ENCODE assay signal across 21 cellular contexts in the genomic region with DNA sequence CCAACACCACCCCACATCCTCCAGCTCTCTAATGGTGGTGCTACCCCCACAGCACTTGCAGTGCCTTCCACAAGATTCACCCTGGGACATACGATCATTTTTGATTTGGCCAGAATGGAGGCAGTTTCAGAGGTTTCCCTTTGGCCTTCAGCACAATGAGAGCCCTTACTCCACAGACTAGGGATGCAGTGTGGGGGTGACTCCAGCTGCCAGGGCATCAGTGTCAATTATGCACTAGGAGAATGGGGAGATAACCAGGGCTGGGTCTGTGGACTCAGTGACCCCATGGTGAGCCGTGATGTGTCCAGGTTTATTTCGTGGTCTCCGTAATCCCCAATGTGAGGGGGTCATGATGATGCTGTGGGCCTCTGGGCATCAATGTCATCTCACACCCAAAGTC. TPM values are rescaled to one million over a fixed set of nuclear protein-coding genes. Genes with fewer than 3 reads are reported as not detected.
DNase-seq lines count a peak whose midpoint lies in the region; ATAC-seq and TF ChIP-seq lines count a peak whose summit lies in the region.
"Had no signal": no experiment of that assay in that cellular context is flagged by ENCODE, and none has a peak within 500 bp of the region (broad histone marks: within the 10 kb centered on the region; RNA-seq: fewer than 3 reads in every experiment).

No MANE protein-coding gene starts in this region.

- no peak for TF ChIP-seq CTCF in osteocyte (IDR thresholded peaks at IDR 0.05)

- peak; percentile 32 for TF ChIP-seq POLR2A in GM18951 (IDR thresholded peaks at IDR 0.05; ENCODE audit: extremely low read depth, insufficient read depth, insufficient read length)

- no peak for ATAC-seq in activated naive CD8-positive, alpha-beta T cell treated with anti-CD3 and anti-CD28 coated beads, Interleukin-2, amount 10 ng/mL, durations not matched to agents 7 days and 5 days (ENCODE audit: low read depth)
- no peak for ATAC-seq in HG03469 (IDR thresholded peaks at IDR 0.05; ENCODE audit: unreplicated experiment)
- ATAC-seq: body of pancreas, gastrocnemius medialis, psoas muscle had no signal

- no peaks in the 10 kb centered on the region for H3K9me3 Mint-ChIP-seq in activated T-cell treated with anti-CD3 and anti-CD28 coated beads, Interleukin-2, amount 50 U/mL, for 24 hours
- no peaks in the 10 kb centered on the region for H3K9me3 Mint-ChIP-seq in activated naive CD8-positive, alpha-beta T cell treated with anti-CD3 and anti-CD28 coated beads, Interleukin-2, amount 10 ng/mL, durations not matched to agents 7 days and 5 days
- no peaks in the 10 kb centered on the region for H3K9me3 Mint-ChIP-seq in osteocyte (ENCODE audit: unreplicated experiment)

- POLR2A ChIA-PET in activated naive CD8-positive, alpha-beta T cell treated with anti-CD3 and anti-CD28 coated beads, Interleukin-2, amount 10 ng/mL, durations not matched to agents 7 days and 5 days (lab: Charles Lee), result no interaction called here

- peak overlapping the region; percentile 99 for H3K4me3 Mint-ChIP-seq in activated T-cell treated with anti-CD3 and anti-CD28 coated beads, Interleukin-2, amount 50 U/mL, for 24 hours
- H3K4me3 Mint-ChIP-seq in activated naive CD8-positive, alpha-beta T cell treated with anti-CD3 and anti-CD28 coated beads, Interleukin-2, amount 10 ng/mL, durations not matched to agents 7 days and 5 days, result peak overlapping the region; percentile 18
- H3K4me3 Mint-ChIP-seq in osteocyte (ENCODE audit: unreplicated experiment), result no peak overlapping the region

- in situ Hi-C loops in GM18951 (cut with MboI; ENCODE audit: low sequenced_read_pairs, unreplicated experiment), result no loop called here

- H3K4me1 Mint-ChIP-seq in activated T-cell treated with anti-CD3 and anti-CD28 coated beads, Interleukin-2, amount 50 U/mL, for 24 hours (ENCODE audit: low read depth), result peaks cover 90% of the 10 kb centered on the region
- peaks cover 56% of the 10 kb centered on the region for H3K4me1 Mint-ChIP-seq in activated naive CD8-positive, alpha-beta T cell treated with anti-CD3 and anti-CD28 coated beads, Interleukin-2, amount 10 ng/mL, durations not matched to agents 7 days and 5 days
- peaks cover 7% of the 10 kb centered on the region for H3K4me1 Mint-ChIP-seq in osteocyte (ENCODE audit: unreplicated experiment)

- peaks cover 63% of the 10 kb centered on the region for H3K36me3 Mint-ChIP-seq in activated T-cell treated with anti-CD3 and anti-CD28 coated beads, Interleukin-2, amount 50 U/mL, for 24 hours (ENCODE audit: low read depth)
- H3K36me3 Mint-ChIP-seq in activated naive CD8-positive, alpha-beta T cell treated with anti-CD3 and anti-CD28 coated beads, Interleukin-2, amount 10 ng/mL, durations not matched to agents 7 days and 5 days, result peaks cover 43% of the 10 kb centered on the region
- no peaks in the 10 kb centered on the region for H3K36me3 Mint-ChIP-seq in osteocyte (ENCODE audit: unreplicated experiment)

- peak overlapping the region; percentile 97 for H3K27ac Mint-ChIP-seq in activated T-cell treated with anti-CD3 and anti-CD28 coated beads, Interleukin-2, amount 50 U/mL, for 24 hours
- H3K27ac Mint-ChIP-seq in activated naive CD8-positive, alpha-beta T cell treated with anti-CD3 and anti-CD28 coated beads, Interleukin-2, amount 10 ng/mL, durations not matched to agents 7 days and 5 days, result peak overlapping the region; percentile 50
- H3K27ac Mint-ChIP-seq in osteocyte (ENCODE audit: unreplicated experiment), result no peak overlapping the region

- no peak for DNase-seq in activated T-cell treated with anti-CD3 and anti-CD28 coated beads, Interleukin-2, amount 50 U/mL, for 24 hours
- no peak for DNase-seq in activated T-cell treated with anti-CD3 and anti-CD28 coated beads, Interleukin-2, amount 50 U/mL, for 48 hours
- no peak for DNase-seq in activated naive CD8-positive, alpha-beta T cell treated with anti-CD3 and anti-CD28 coated beads, Interleukin-2, amount 10 ng/mL, durations not matched to agents 7 days and 5 days
- DNase-seq in osteocyte (ENCODE audit: extremely low spot score, unreplicated experiment) (peak; percentile 62), DMS79 treated with DMSO at 0.1 percent for 48 hours (lab: John Stamatoyannopoulos, UW) (no peak), NCI-H1092 treated with DMSO at 0.1 percent for 48 hours (lab: John Stamatoyannopoulos, UW) (no peak)
- DNase-seq: activated CD8-positive, alpha-beta memory T cell treated with anti-CD3 and anti-CD28 coated beads, Interleukin-2, amount 50 U/mL, for 48 hours; body of pancreas; DMS153; esophagus squamous epithelium; gastrocnemius medialis; GDM1; HCEC 1CT; hypothalamus; IMR-90; NCI-H1436 treated with DMSO at 0.1 percent for 48 hours; NCI-H510A treated with DMSO at 0.1 percent for 48 hours; psoas muscle; testis had no signal

- H3K27me3 Mint-ChIP-seq in activated T-cell treated with anti-CD3 and anti-CD28 coated beads, Interleukin-2, amount 50 U/mL, for 24 hours, result no peaks in the 10 kb centered on the region
- H3K27me3 Mint-ChIP-seq in activated naive CD8-positive, alpha-beta T cell treated with anti-CD3 and anti-CD28 coated beads, Interleukin-2, amount 10 ng/mL, durations not matched to agents 7 days and 5 days, result no peaks in the 10 kb centered on the region
- H3K27me3 Mint-ChIP-seq in osteocyte (ENCODE audit: unreplicated experiment), result peaks cover 15% of the 10 kb centered on the region

RNA-seq across cellular contexts. Expression of a gene that starts 31.5 kb away (rescaled TPM):
- 10 to 100 TPM; 41.5 to 42.8 TPM for total RNA-seq in activated naive CD8-positive, alpha-beta T cell treated with anti-CD3 and anti-CD28 coated beads, Interleukin-2, amount 10 ng/mL, durations not matched to agents 7 days and 5 days
- 12.1 and 13.8 TPM in 2 replicates for total RNA-seq in osteocyte
